Comparison of ENCODE assay signal across 12 cellular contexts in the genomic region with DNA sequence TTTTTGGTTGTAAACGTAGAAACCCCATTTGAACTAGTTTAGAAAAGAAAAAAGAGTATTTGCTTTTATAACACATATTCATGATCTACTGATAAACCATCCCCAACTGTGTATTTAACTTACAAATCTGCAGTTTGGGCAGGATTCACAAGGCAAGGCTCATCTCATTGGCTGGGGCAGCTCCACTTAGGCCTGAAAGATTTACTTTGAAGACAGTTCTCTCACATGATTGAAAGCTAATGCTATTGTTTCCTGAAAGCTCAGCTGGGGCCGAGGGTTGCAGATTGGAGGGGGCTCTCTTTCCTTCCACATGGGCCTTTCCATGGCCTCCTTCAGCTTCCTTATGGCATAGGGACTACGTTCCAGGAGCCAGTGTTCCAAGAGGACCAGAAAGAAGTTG. TPM values are rescaled to one million over a fixed set of nuclear protein-coding genes. Genes with fewer than 3 reads are reported as not detected.
A peak's percentile ranks its signal among the peaks of the same experiment; 100 is the strongest.
DNase-seq lines count a peak whose midpoint lies in the region; ATAC-seq and TF ChIP-seq lines count a peak whose summit lies in the region.
"Had no signal": no experiment of that assay in that cellular context is flagged by ENCODE, and none has a peak within 500 bp of the region (broad histone marks: within the 10 kb centered on the region; RNA-seq: fewer than 3 reads in every experiment).

No MANE protein-coding gene starts in this region.

- ATAC-seq in GM18502 (IDR thresholded peaks at IDR 0.05; ENCODE audit: poor library complexity, unreplicated experiment) = peak; percentile 26
- peak; percentile 41 for ATAC-seq in GM21576 (IDR thresholded peaks at IDR 0.05; ENCODE audit: unreplicated experiment)
- no peak for ATAC-seq in HG03354 (IDR thresholded peaks at IDR 0.05; ENCODE audit: poor library complexity, severe bottlenecking, unreplicated experiment)
- no peak for ATAC-seq in left ventricle myocardium superior

- no peaks in the 10 kb centered on the region for H3F3A ChIP-seq in OCI-LY1 (ENCODE audit: insufficient read depth, low read length)

- H3K4me3 ChIP-seq in OCI-LY1 (ENCODE audit: low read depth, low read length, poor library complexity, severe bottlenecking) (no peak overlapping the region), mucosa of rectum (ENCODE audit: low read length in 2 of 2) (peak overlapping the region in 1 of 2 donors; percentile 16)

- no peak overlapping the region for H2AFZ ChIP-seq in OCI-LY1 (ENCODE audit: low read length)

- H3K9me3 ChIP-seq in OCI-LY1 (ENCODE audit: low read length) (no peaks in the 10 kb centered on the region), mucosa of rectum (ENCODE audit: control insufficient read depth in 2 of 2, low read length in 2 of 2) (no peaks in the 10 kb centered on the region)

- H3K9ac ChIP-seq in OCI-LY1 (ENCODE audit: low read length) = no peak overlapping the region
- no peak overlapping the region for H3K9ac ChIP-seq in mucosa of rectum (ENCODE audit: low read depth in 1 of 2, low read length in 2 of 2)

- H3K79me2 ChIP-seq in OCI-LY1 (ENCODE audit: insufficient read depth, low read length) = no peaks in the 10 kb centered on the region; the same call in 1 of the 2 replicates

- H3K27me3 ChIP-seq in OCI-LY1 (ENCODE audit: insufficient read depth, low read length) (no peaks in the 10 kb centered on the region), mucosa of rectum (ENCODE audit: control insufficient read depth in 2 of 2, insufficient read depth in 2 of 2, low read length in 2 of 2) (no peaks in the 10 kb centered on the region)

- no peaks in the 10 kb centered on the region for H4K20me1 ChIP-seq in OCI-LY1 (ENCODE audit: insufficient read depth, low read length)

- peak overlapping the region; percentile 6; the same call in 1 of the 2 replicates for H3K4me2 ChIP-seq in OCI-LY1 (ENCODE audit: low read length)

- DNase-seq in stimulated activated CD4-positive, alpha-beta T cell treated with anti-CD3 and anti-CD28 coated beads, Interleukin-2, amount 100 ng/mL, for 24 hours = no peak
- DNase-seq in NCI-H1694 (lab: John Stamatoyannopoulos, UW) = no peak
- DNase-seq in left ventricle myocardium superior = no peak
- DNase-seq: activated gamma-delta T cell treated with Interleukin-2 at 50 U/mL for 16 hours; effector CD4-positive, alpha-beta T cell; GOT3 had no signal

- no peak overlapping the region for H3K27ac ChIP-seq in OCI-LY1 (ENCODE audit: low read depth, low read length, poor library complexity, severe bottlenecking)
- H3K27ac ChIP-seq in mucosa of rectum (ENCODE audit: low read depth in 2 of 2, low read length in 2 of 2) = peak overlapping the region; percentile 25 to 27

- H3K9me2 ChIP-seq in OCI-LY1 (ENCODE audit: low read depth, low read length) = no peaks in the 10 kb centered on the region

- no peak for TF ChIP-seq CTCF in OCI-LY1 (IDR thresholded peaks at IDR 0.05; ENCODE audit: low read length)

- intact Hi-C loops in left ventricle myocardium superior (cut with micrococcal nuclease) = no loop called here

- H3K36me3 ChIP-seq in OCI-LY1 (ENCODE audit: insufficient read depth, low read length) = peaks cover 49% of the 10 kb centered on the region
- H3K36me3 ChIP-seq in mucosa of rectum (ENCODE audit: control insufficient read depth in 2 of 2, insufficient read depth in 2 of 2, low read length in 2 of 2) = no peaks in the 10 kb centered on the region

- H3K4me1 ChIP-seq in OCI-LY1 (ENCODE audit: insufficient read depth, low read length, severe bottlenecking) (peaks cover 13% of the 10 kb centered on the region), mucosa of rectum (ENCODE audit: control insufficient read depth in 2 of 2, insufficient read depth in 2 of 2, low read length in 2 of 2) (no peaks in the 10 kb centered on the region)

RNA-seq across cellular contexts. Expression of a gene that starts 47.4 kb away (rescaled TPM):
- 4.2 TPM for total RNA-seq in left ventricle myocardium superior
- total RNA-seq: pulmonary artery endothelial cell had no signal

Comparison
In these comparisons a context has a peak if more than half of its experiments do, and no peak if none do; other contexts are left out.
1. ATAC-seq: peak in GM18502 (single experiment) and GM21576 (single experiment); none in HG03354 (single experiment) and left ventricle myocardium superior (single experiment).